8 cellular contexts compared by ENCODE assay signal in genomic region chr2:96800762-96801463, GRCh38. TPM values are rescaled to one million over a fixed set of nuclear protein-coding genes. Genes with fewer than 3 reads are reported as not detected.
DNase-seq lines count a peak whose midpoint lies in the region; ATAC-seq and TF ChIP-seq lines count a peak whose summit lies in the region.

No MANE protein-coding gene starts in this region.

- H3K4me1 Mint-ChIP-seq in CD8-positive, alpha-beta memory T cell: peaks cover under 1 to 8% (median 5%) of the 10 kb centered on the region in 3 donors

- H3K27ac Mint-ChIP-seq in CD8-positive, alpha-beta memory T cell: no peak overlapping the region
- no peak overlapping the region for H3K27ac Mint-ChIP-seq in activated naive CD4-positive, alpha-beta T cell treated with anti-CD3 and anti-CD28 coated beads, Interleukin-2, amount 50 U/mL, for 72 hours

- ATAC-seq in GM19324 (IDR thresholded peaks at IDR 0.05; ENCODE audit: low FRiP score, unreplicated experiment): peak; percentile 72
- peak; percentile 87 to 93 for ATAC-seq in activated naive CD4-positive, alpha-beta T cell treated with anti-CD3 and anti-CD28 coated beads, Interleukin-2, amount 50 U/mL, for 72 hours

- intact Hi-C loops in cardiac septum (cut with DNase I): loop anchor here (2.0 to 5.0 kb wide), 2 partner anchors 38 to 249 kb away; no protein-coding TSS in a partner anchor

- no peaks in the 10 kb centered on the region for H3K27me3 ChIP-seq in CD8-positive, alpha-beta memory T cell (ENCODE audit: insufficient read depth, low read length, poor library complexity, severe bottlenecking)
- no peaks in the 10 kb centered on the region for H3K27me3 ChIP-seq in HL-60 (ENCODE audit: insufficient read depth, poor library complexity, severe bottlenecking)

- no peaks in the 10 kb centered on the region for H3K36me3 ChIP-seq in CD8-positive, alpha-beta memory T cell (ENCODE audit: insufficient read depth, low read length)

- no peak overlapping the region for H3K4me3 Mint-ChIP-seq in CD8-positive, alpha-beta memory T cell

- H3K27ac ChIP-seq in CD8-positive, alpha-beta memory T cell (ENCODE audit: low read depth, low read length): no peak overlapping the region
- H3K27ac ChIP-seq in HL-60 (replicated peaks): no peak overlapping the region

- no peaks in the 10 kb centered on the region for H3K9me3 ChIP-seq in CD8-positive, alpha-beta memory T cell (ENCODE audit: low read length)

- peaks cover 4 to 28% (median 7%) of the 10 kb centered on the region in 3 donors for H3K36me3 Mint-ChIP-seq in CD8-positive, alpha-beta memory T cell
- H3K36me3 Mint-ChIP-seq in activated naive CD4-positive, alpha-beta T cell treated with anti-CD3 and anti-CD28 coated beads, Interleukin-2, amount 50 U/mL, for 72 hours: no peaks in the 10 kb centered on the region

- POLR2A ChIA-PET in CD8-positive, alpha-beta memory T cell (lab: Charles Lee): interaction anchor here (1.1 kb wide), 2 partner anchors 15 to 164 kb away, joined by 4 read pairs; partner anchors contain the start of gene CNNM3

- DNase-seq in CD8-positive, alpha-beta memory T cell: peak; percentile 54 to 79 (median 59)
- DNase-seq in HL-60 (ENCODE audit: low read depth in 1 of 2, low spot score in 1 of 2): peak; percentile 49 to 72
- peak; percentile 68 for DNase-seq in SK-N-DZ (ENCODE audit: low spot score)
- peak in 1 of 2 donors; percentile 77 for DNase-seq in activated naive CD4-positive, alpha-beta T cell treated with anti-CD3 and anti-CD28 coated beads, Interleukin-2, amount 50 U/mL, for 72 hours (ENCODE audit: low spot score in 2 of 2)
- peak; percentile 88 for DNase-seq in cardiac septum (ENCODE audit: low spot score)
- DNase-seq in renal cortical epithelial cell (ENCODE audit: low read depth): peak; percentile 51
- DNase-seq in middle frontal gyrus (ENCODE audit: extremely low spot score, low spot score): no peak

- no peaks in the 10 kb centered on the region for H3K9me3 Mint-ChIP-seq in CD8-positive, alpha-beta memory T cell
- H3K9me3 Mint-ChIP-seq in activated naive CD4-positive, alpha-beta T cell treated with anti-CD3 and anti-CD28 coated beads, Interleukin-2, amount 50 U/mL, for 72 hours: no peaks in the 10 kb centered on the region

- peak; percentile 80 for TF ChIP-seq CTCF in HL-60 (IDR thresholded peaks at IDR 0.05; ENCODE audit: insufficient read depth, low read length)

- no peak overlapping the region for H3K4me3 ChIP-seq in CD8-positive, alpha-beta memory T cell (ENCODE audit: low read length)
- no peak overlapping the region for H3K4me3 ChIP-seq in HL-60 (replicated peaks; ENCODE audit: insufficient read depth, low read length)

- H3K27me3 Mint-ChIP-seq in CD8-positive, alpha-beta memory T cell: no peaks in the 10 kb centered on the region

- peaks cover 24% of the 10 kb centered on the region for H3K4me1 ChIP-seq in CD8-positive, alpha-beta memory T cell (ENCODE audit: insufficient read depth, low read length)

- CTCF ChIA-PET in CD8-positive, alpha-beta memory T cell (lab: Charles Lee): interaction anchor here (0.7 to 3.5 kb wide), 20 partner anchors 9 to 262 kb away, joined by 3 to 21 read pairs (median 4); partner anchors contain the start of genes ANKRD39 and CNNM4

RNA-seq across cellular contexts. Expression of gene CNNM3, which starts 15.2 kb away (rescaled TPM):
- 10 to 100 TPM; 32.6 to 36.6 TPM for total RNA-seq in CD8-positive, alpha-beta memory T cell
- polyA plus RNA-seq in CD8-positive, alpha-beta memory T cell: 13.0 TPM
- polyA plus RNA-seq in SK-N-DZ (2014; cell fraction: cytosol; rRNA removed): 11.9 and 13.1 TPM in 2 replicates
- polyA plus RNA-seq in SK-N-DZ (2014; cell fraction: nucleus; rRNA removed): 13.5 and 24.5 TPM in 2 replicates
- 10 to 100 TPM; 15.0 to 18.8 TPM for total RNA-seq in activated naive CD4-positive, alpha-beta T cell treated with anti-CD3 and anti-CD28 coated beads, Interleukin-2, amount 50 U/mL, for 72 hours
- total RNA-seq in cardiac septum (10.7 TPM), renal cortical epithelial cell (5.2 and 21.8 TPM in 2 replicates)

RNA-seq across cellular contexts. Expression of gene CNNM4, which starts 40.2 kb away (rescaled TPM):
- 1 to 10 TPM; 6.9 to 7.2 TPM for total RNA-seq in CD8-positive, alpha-beta memory T cell
- 4.1 TPM for polyA plus RNA-seq in CD8-positive, alpha-beta memory T cell
- 5.4 and 6.8 TPM in 2 replicates for polyA plus RNA-seq in SK-N-DZ (2014; cell fraction: cytosol; rRNA removed)
- polyA plus RNA-seq in SK-N-DZ (2014; cell fraction: nucleus; rRNA removed): 6.0 and 6.1 TPM in 2 replicates
- total RNA-seq in activated naive CD4-positive, alpha-beta T cell treated with anti-CD3 and anti-CD28 coated beads, Interleukin-2, amount 50 U/mL, for 72 hours: 1 to 10 TPM; 8.7 to 8.9 TPM
- total RNA-seq in cardiac septum: 36.8 TPM
- 2.6 and 5.4 TPM in 2 replicates for total RNA-seq in renal cortical epithelial cell

RNA-seq across cellular contexts. Expression of gene ANKRD23, which starts 42.9 kb away (rescaled TPM):
- total RNA-seq in CD8-positive, alpha-beta memory T cell: 1 to 10 TPM; 3.8 to 3.9 TPM
- polyA plus RNA-seq in CD8-positive, alpha-beta memory T cell: 0.47 TPM
- 2.1 and 3.1 TPM in 2 replicates for polyA plus RNA-seq in SK-N-DZ (2014; cell fraction: cytosol; rRNA removed)
- polyA plus RNA-seq in SK-N-DZ (2014; cell fraction: nucleus; rRNA removed): 14.5 and 26.4 TPM in 2 replicates
- 1 to 10 TPM; 3.7 to 6.8 TPM for total RNA-seq in activated naive CD4-positive, alpha-beta T cell treated with anti-CD3 and anti-CD28 coated beads, Interleukin-2, amount 50 U/mL, for 72 hours
- total RNA-seq in cardiac septum (10.6 TPM), renal cortical epithelial cell (0.35 and 2.2 TPM in 2 replicates)

RNA-seq across cellular contexts. Expression of gene ANKRD39, which starts 56.9 kb away (rescaled TPM):
- 10 to 100 TPM; 30.9 to 32.2 TPM for total RNA-seq in CD8-positive, alpha-beta memory T cell
- polyA plus RNA-seq in CD8-positive, alpha-beta memory T cell: 29.6 TPM
- 23.2 and 23.9 TPM in 2 replicates for polyA plus RNA-seq in SK-N-DZ (2014; cell fraction: cytosol; rRNA removed)
- 20.5 and 30.6 TPM in 2 replicates for polyA plus RNA-seq in SK-N-DZ (2014; cell fraction: nucleus; rRNA removed)
- total RNA-seq in activated naive CD4-positive, alpha-beta T cell treated with anti-CD3 and anti-CD28 coated beads, Interleukin-2, amount 50 U/mL, for 72 hours: 10 to 100 TPM; 23.8 to 39.2 TPM
- total RNA-seq in cardiac septum (15.2 TPM), renal cortical epithelial cell (4.7 and 6.3 TPM in 2 replicates)
